Comparison of ENCODE assay signal across 9 cellular contexts in the genomic region with DNA sequence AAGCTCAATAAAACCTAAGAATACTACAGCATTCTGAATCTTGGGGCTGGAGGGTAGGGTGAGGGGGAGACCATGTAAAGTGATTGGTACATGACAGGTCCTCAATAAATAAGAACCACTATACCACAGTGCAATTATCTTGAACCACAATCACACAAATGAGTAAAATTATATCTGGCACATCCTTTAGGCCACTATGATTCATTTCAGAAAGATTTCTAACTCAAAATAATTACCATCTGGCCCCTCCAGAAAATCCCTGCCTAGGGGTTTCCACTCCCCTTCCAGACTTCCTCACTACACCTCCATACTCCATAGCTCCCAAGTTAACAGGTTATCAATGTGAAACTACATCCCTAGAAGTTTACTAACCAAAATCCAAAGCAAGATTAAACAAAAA. TPM values are rescaled to one million over a fixed set of nuclear protein-coding genes. Genes with fewer than 3 reads are reported as not detected.
DNase-seq lines count a peak whose midpoint lies in the region; ATAC-seq and TF ChIP-seq lines count a peak whose summit lies in the region.
"Had no signal": no experiment of that assay in that cellular context is flagged by ENCODE, and none has a peak within 500 bp of the region (broad histone marks: within the 10 kb centered on the region; RNA-seq: fewer than 3 reads in every experiment).

No MANE protein-coding gene starts in this region.

- intact Hi-C loops in tibial artery (cut with DNase I; ENCODE audit: low total_unique reads) = no loop called here

- no peak for TF ChIP-seq CTCF in tibial artery (IDR thresholded peaks at IDR 0.05)

- H3K36me3 Mint-ChIP-seq in T-cell = peaks cover 33% of the 10 kb centered on the region
- peaks cover 12% of the 10 kb centered on the region for H3K36me3 Mint-ChIP-seq in natural killer cell treated with Interleukin-12 subunit alpha and Interleukin-12 subunit beta and Interleukin-15 and Interleukin-18, amount 100 ng/mL, for 72 hours

- peak overlapping the region; percentile 72 to 74 for H3K27ac Mint-ChIP-seq in T-cell
- peak overlapping the region; percentile 64 to 79 for H3K27ac Mint-ChIP-seq in natural killer cell treated with Interleukin-12 subunit alpha and Interleukin-12 subunit beta and Interleukin-15 and Interleukin-18, amount 100 ng/mL, for 72 hours

- no peak overlapping the region for H3K4me3 Mint-ChIP-seq in T-cell
- H3K4me3 Mint-ChIP-seq in natural killer cell treated with Interleukin-12 subunit alpha and Interleukin-12 subunit beta and Interleukin-15 and Interleukin-18, amount 100 ng/mL, for 72 hours = peak overlapping the region; percentile 41

- POLR2A ChIA-PET in T-cell (lab: Charles Lee) = interaction anchor here in 1 of 2 donors (0.5 to 0.6 kb wide), 4 partner anchors 10 to 1411 kb away, joined by 3 to 12 read pairs (median 6); no protein-coding TSS in a partner anchor

- peaks cover 0 to 68% (median 0%) of the 10 kb centered on the region in 4 donors for H3K4me1 ChIP-seq in tibial artery

- H3K27me3 Mint-ChIP-seq in T-cell = no peaks in the 10 kb centered on the region
- no peaks in the 10 kb centered on the region for H3K27me3 Mint-ChIP-seq in natural killer cell treated with Interleukin-12 subunit alpha and Interleukin-12 subunit beta and Interleukin-15 and Interleukin-18, amount 100 ng/mL, for 72 hours

- H3K27me3 ChIP-seq in tibial artery = no peaks in the 10 kb centered on the region

- peaks cover 8 to 21% (median 10%) of the 10 kb centered on the region in 3 donors for H3K36me3 ChIP-seq in tibial artery

- H3K4me1 Mint-ChIP-seq in T-cell = peaks cover 51 to 76% (median 67%) of the 10 kb centered on the region in 3 donors
- H3K4me1 Mint-ChIP-seq in natural killer cell treated with Interleukin-12 subunit alpha and Interleukin-12 subunit beta and Interleukin-15 and Interleukin-18, amount 100 ng/mL, for 72 hours (ENCODE audit: low read depth in 2 of 2) = peaks cover 44 to 65% of the 10 kb centered on the region in 2 donors

- no peaks in the 10 kb centered on the region for H3K9me3 ChIP-seq in tibial artery

- H3K4me3 ChIP-seq in tibial artery = no peak overlapping the region

- H3K9me3 Mint-ChIP-seq in T-cell = peaks cover 0 to 3% (median 0%) of the 10 kb centered on the region in 3 donors
- no peaks in the 10 kb centered on the region for H3K9me3 Mint-ChIP-seq in natural killer cell treated with Interleukin-12 subunit alpha and Interleukin-12 subunit beta and Interleukin-15 and Interleukin-18, amount 100 ng/mL, for 72 hours

- no peak overlapping the region for H3K27ac ChIP-seq in tibial artery

- ATAC-seq in GM19463 (IDR thresholded peaks at IDR 0.05; ENCODE audit: unreplicated experiment) = peak; percentile 78
- peak in 1 of 4 experiments; percentile 26 for ATAC-seq in T-cell (replicated peaks in 1 of 4)
- peak; percentile 75 to 94 for ATAC-seq in natural killer cell treated with Interleukin-12 subunit alpha and Interleukin-12 subunit beta and Interleukin-15 and Interleukin-18, amount 100 ng/mL, for 72 hours

- DNase-seq in EH (ENCODE audit: low read depth) (peak; percentile 70), T-cell (no peak), tibial artery (no peak), COLO668 (lab: John Stamatoyannopoulos, UW; ENCODE audit: unreplicated experiment) (no peak)
- DNase-seq in natural killer cell treated with Interleukin-12 subunit alpha and Interleukin-12 subunit beta and Interleukin-15 and Interleukin-18, amount 100 ng/mL, for 72 hours (ENCODE audit: low spot score) = no peak
- no peak for DNase-seq in stimulated activated naive CD4-positive, alpha-beta T cell treated with Interleukin-2 at 50 U/mL for 16 hours (lab: John Stamatoyannopoulos, UW)
- DNase-seq: cortex of kidney, NCI-H524 treated with DMSO at 0.1 percent for 48 hours had no signal

- CTCF ChIA-PET in T-cell (lab: Charles Lee) = interaction anchor here in 1 of 2 donors (0.6 kb wide), 1 partner anchor 16 kb away, joined by 7 read pairs; no protein-coding TSS in a partner anchor

RNA-seq across cellular contexts. Expression of a gene that starts 19.7 kb away (rescaled TPM):
- 10 to 100 TPM; 52.5 to 81.9 (median 66.0) TPM for total RNA-seq in T-cell
- total RNA-seq in natural killer cell treated with Interleukin-12 subunit alpha and Interleukin-12 subunit beta and Interleukin-15 and Interleukin-18, amount 100 ng/mL, for 72 hours = 100 to 1,000 TPM in 1 of 2 donors, 10 to 100 TPM in 1; 78.3 to 101 TPM
